Comparison of ENCODE assay signal across 9 cellular contexts in genomic region chr10:103645141-103646054, GRCh38.
DNase-seq lines count a peak whose midpoint lies in the region; ATAC-seq and TF ChIP-seq lines count a peak whose summit lies in the region.
"Had no signal": no experiment of that assay in that cellular context is flagged by ENCODE, and none has a peak within 500 bp of the region (broad histone marks: within the 10 kb centered on the region; RNA-seq: fewer than 3 reads in every experiment).

No MANE protein-coding gene starts in this region.

- TF ChIP-seq CTCF in Caco-2 (IDR thresholded peaks at IDR 0.05; ENCODE audit: insufficient read depth in 1 of 2, low read depth in 1 of 2, low read length in 1 of 2, severe bottlenecking in 1 of 2, unreplicated experiment in 1 of 2) (no peak), fibroblast of pulmonary artery (IDR thresholded peaks at IDR 0.05; ENCODE audit: low read length, missing control alignments) (no peak)

- H4K12ac ChIP-seq in trophoblast cell (ENCODE audit: low read depth, low read length): no peak overlapping the region

- no peaks in the 10 kb centered on the region for H3K79me1 ChIP-seq in trophoblast cell (ENCODE audit: low read length)

- no peak overlapping the region for H3K4ac ChIP-seq in trophoblast cell (ENCODE audit: low read depth, low read length)

- peaks cover 6% of the 10 kb centered on the region for H3K36me3 Mint-ChIP-seq in Caco-2 (ENCODE audit: insufficient read depth, unreplicated experiment)

- ATAC-seq in SK-N-SH treated with all-trans-retinoic acid at 6 μM for 48 hours: peak; percentile 89
- ATAC-seq in HG02970 (IDR thresholded peaks at IDR 0.05; ENCODE audit: low FRiP score, unreplicated experiment): no peak

- H3K36me3 ChIP-seq in Caco-2 (ENCODE audit: control insufficient read depth, insufficient read depth, low read length): no peaks in the 10 kb centered on the region; the same call in 1 of the 2 replicates
- peaks cover 0 to 2% of the 10 kb centered on the region in 2 experiments for H3K36me3 ChIP-seq in trophoblast cell (ENCODE audit: control insufficient read depth in 1 of 2, insufficient read depth in 2 of 2, low read length in 2 of 2)

- intact Hi-C loops in Caco-2 (cut with micrococcal nuclease; ENCODE audit: unreplicated experiment): loop anchor here (5.0 kb wide), 1 partner anchor 42 kb away; no protein-coding TSS in a partner anchor

- no peak overlapping the region for H4K8ac ChIP-seq in trophoblast cell (ENCODE audit: low read depth, low read length)

- H3K14ac ChIP-seq in trophoblast cell (ENCODE audit: low read length): no peak overlapping the region

- H3K79me2 ChIP-seq in trophoblast cell (ENCODE audit: control insufficient read depth, insufficient read depth, low read length, poor library complexity): no peaks in the 10 kb centered on the region

- H3K27ac Mint-ChIP-seq in Caco-2 (ENCODE audit: unreplicated experiment): peak overlapping the region; percentile 83

- WGBS in trophoblast cell (ENCODE audit: extremely low coverage, insufficient coverage, insufficient read length): no CpG with 5 or more reads among the region's 12 CpGs

- H3K27ac ChIP-seq in trophoblast cell (ENCODE audit: low read depth, low read length): no peak overlapping the region

- H3K9me3 ChIP-seq in Caco-2 (no peaks in the 10 kb centered on the region), trophoblast cell (ENCODE audit: insufficient read depth, low read depth, low read length) (no peaks in the 10 kb centered on the region)

- no peak overlapping the region for H3K4me3 ChIP-seq in Caco-2 (ENCODE audit: low read depth, low read length)
- no peak overlapping the region for H3K4me3 ChIP-seq in fibroblast of pulmonary artery (replicated peaks; ENCODE audit: low read depth, low read length)
- no peak overlapping the region for H3K4me3 ChIP-seq in trophoblast cell (ENCODE audit: low read depth, low read length)

- BruUV-seq in Caco-2 (replicated peaks; lab: Mats Ljungman, UMichigan): no TSS peak

- peak; percentile 66 to 85 for DNase-seq in Caco-2
- peak; percentile 94 for DNase-seq in fibroblast of pulmonary artery (ENCODE audit: low read depth)
- DNase-seq in trophoblast cell: peak; percentile 61 to 75
- no peak for DNase-seq in NCI-H2196 treated with DMSO at 0.1 percent for 48 hours (lab: John Stamatoyannopoulos, UW; ENCODE audit: unreplicated experiment)
- no peak for DNase-seq in retina
- DNase-seq in NCI-H2227 treated with DMSO at 0.1 percent for 48 hours (lab: John Stamatoyannopoulos, UW): no peak
- DNase-seq: activated effector memory CD4-positive, alpha-beta T cell treated with Interleukin-2 at 50 U/mL for 16 hours had no signal

- no peak overlapping the region for H2BK5ac ChIP-seq in trophoblast cell (ENCODE audit: low read depth, low read length, poor library complexity)

- H2BK120ac ChIP-seq in trophoblast cell (ENCODE audit: insufficient read depth, low read length, poor library complexity): no peak overlapping the region

- peaks cover 15% of the 10 kb centered on the region for H3K4me1 Mint-ChIP-seq in Caco-2 (ENCODE audit: low read depth, unreplicated experiment)

- no peaks in the 10 kb centered on the region for H3K27me3 ChIP-seq in Caco-2 (replicated peaks; ENCODE audit: control insufficient read depth, insufficient read depth, low read length)
- H3K27me3 ChIP-seq in trophoblast cell (ENCODE audit: insufficient read depth, low read length): no peaks in the 10 kb centered on the region

- no peak overlapping the region for H3K4me2 ChIP-seq in trophoblast cell (ENCODE audit: low read length)

- POLR2A ChIA-PET in Caco-2 (lab: Charles Lee): interaction anchor here (0.6 kb wide), 1 partner anchor 234 kb away, joined by 3 read pairs; no protein-coding TSS in a partner anchor

- no peak overlapping the region for H3K23ac ChIP-seq in trophoblast cell (ENCODE audit: low read length)

- no peak overlapping the region for H3K4me3 Mint-ChIP-seq in Caco-2 (ENCODE audit: unreplicated experiment)

- peaks cover 28% of the 10 kb centered on the region for H3K4me1 ChIP-seq in Caco-2
- H3K4me1 ChIP-seq in trophoblast cell (ENCODE audit: control insufficient read depth in 1 of 2, insufficient read depth in 2 of 2, low read length in 2 of 2): peaks cover 9 to 10% of the 10 kb centered on the region in 2 experiments

- H2AFZ ChIP-seq in trophoblast cell (ENCODE audit: insufficient read depth, low read length, poor library complexity): no peak overlapping the region

- no peak overlapping the region for H2BK12ac ChIP-seq in trophoblast cell (ENCODE audit: low read length)

- CTCF ChIA-PET in Caco-2 (lab: Charles Lee): interaction anchor here (2.2 kb wide), 1 partner anchor 41 kb away, joined by 9 read pairs; no protein-coding TSS in a partner anchor

- H3K9ac ChIP-seq in trophoblast cell (ENCODE audit: low read length): no peak overlapping the region

- no peaks in the 10 kb centered on the region for H3K27me3 Mint-ChIP-seq in Caco-2 (ENCODE audit: insufficient read depth, unreplicated experiment)

- no peaks in the 10 kb centered on the region for H3K9me3 Mint-ChIP-seq in Caco-2 (ENCODE audit: unreplicated experiment)

- no peak overlapping the region for H3K18ac ChIP-seq in trophoblast cell (ENCODE audit: low read length)

- no peak overlapping the region for H4K91ac ChIP-seq in trophoblast cell (ENCODE audit: low read depth, low read length)

- H2AK5ac ChIP-seq in trophoblast cell (ENCODE audit: low read length): no peak overlapping the region

TF ChIP-seq in SK-N-SH treated with all-trans-retinoic acid at 6 μM for 48 hours, 23 proteins besides CTCF, POLR2A, EP300 and RAD21 (continues in another document):
- no peak for TF ChIP-seq ZFP30 (CRISPR knock-in tag; IDR thresholded peaks at IDR 0.05)
- no peak for TF ChIP-seq ZC3H10 (CRISPR knock-in tag; IDR thresholded peaks at IDR 0.05)
- TF ChIP-seq PPARA (CRISPR knock-in tag; IDR thresholded peaks at IDR 0.05; ENCODE audit: borderline replicate concordance): no peak
- TF ChIP-seq TSHZ2 (CRISPR knock-in tag; IDR thresholded peaks at IDR 0.05): no peak
- no peak for TF ChIP-seq ISL1 (CRISPR knock-in tag; IDR thresholded peaks at IDR 0.05)
- no peak for TF ChIP-seq SNAI2 (CRISPR knock-in tag; IDR thresholded peaks at IDR 0.05)
- no peak for TF ChIP-seq BACH2 (CRISPR knock-in tag; IDR thresholded peaks at IDR 0.05; ENCODE audit: borderline replicate concordance)
- no peak for TF ChIP-seq OSR1 (CRISPR knock-in tag; IDR thresholded peaks at IDR 0.05)
- TF ChIP-seq POU6F1 (CRISPR knock-in tag; IDR thresholded peaks at IDR 0.05; ENCODE audit: borderline replicate concordance, low read depth): no peak
- no peak for TF ChIP-seq CSDC2 (CRISPR knock-in tag; IDR thresholded peaks at IDR 0.05)
- no peak for TF ChIP-seq ARNTL (CRISPR knock-in tag; IDR thresholded peaks at IDR 0.05; ENCODE audit: borderline replicate concordance, low read depth)
- TF ChIP-seq ZFP3 (CRISPR knock-in tag; IDR thresholded peaks at IDR 0.05): no peak
- no peak for TF ChIP-seq ESRRG (CRISPR knock-in tag; IDR thresholded peaks at IDR 0.05)
- no peak for TF ChIP-seq CREB5 (CRISPR knock-in tag; IDR thresholded peaks at IDR 0.05; ENCODE audit: low read depth)

Comparison
In these comparisons a context has a peak if more than half of its experiments do, and no peak if none do; other contexts are left out.
1. DNase-seq: peak in Caco-2 (2 of 2), fibroblast of pulmonary artery (single experiment) and trophoblast cell (2 of 2); none in NCI-H2196 treated with DMSO at 0.1 percent for 48 hours (single experiment), retina (single experiment) and NCI-H2227 treated with DMSO at 0.1 percent for 48 hours (single experiment).